In genomic region chr1:44174630-44175029, GRCh38 we compare ENCODE assay signal across 37 cellular contexts. TPM values are rescaled to one million over a fixed set of nuclear protein-coding genes. Genes with fewer than 3 reads are reported as not detected.
"Had no signal": no experiment of that assay in that cellular context is flagged by ENCODE, and none has a peak within 500 bp of the region (broad histone marks: within the 10 kb centered on the region; RNA-seq: fewer than 3 reads in every experiment).

No MANE protein-coding gene starts in this region.

- H3K27me3 Mint-ChIP-seq: progenitor cell of endocrine pancreas; stimulated activated naive CD8-positive, alpha-beta T cell treated with anti-CD3 and anti-CD28 coated beads, Interleukin-15, amount 100 ng/mL, for 72 hours had no signal

- H3K4me1 Mint-ChIP-seq: immature natural killer cell; mesothelial cell of epicardium; naive B cell; natural killer cell; nephron progenitor cell; stimulated activated memory B cell treated with anti-CD40 and anti-IgM and Interleukin-4, amounts not matched to agents 10 μg/mL and 1 μg/mL and 100 μg/mL, for 72 hours; stimulated activated naive CD8-positive, alpha-beta T cell treated with anti-CD3 and anti-CD28 coated beads, Interleukin-15, amount 100 ng/mL, for 72 hours had no signal

- H3K27me3 ChIP-seq: left lung, neural progenitor cell, ovary, right atrium auricular region, right lobe of liver, upper lobe of left lung, vagina had no signal

- H3K36me3 Mint-ChIP-seq: immature natural killer cell; natural killer cell; neural progenitor cell; stimulated activated memory B cell treated with anti-CD40 and anti-IgM and Interleukin-4, amounts not matched to agents 10 μg/mL and 1 μg/mL and 100 μg/mL, for 72 hours had no signal

- H3K9me3 Mint-ChIP-seq: natural killer cell had no signal

- H3K4me1 ChIP-seq: left lung, lower lobe of right lung, neural progenitor cell, right atrium auricular region, right lobe of liver, transverse colon, upper lobe of left lung, vagina had no signal

- H3K4me3 Mint-ChIP-seq: immature natural killer cell; mesothelial cell of epicardium; naive B cell; natural killer cell; nephron progenitor cell; neural progenitor cell; stimulated activated memory B cell treated with anti-CD40 and anti-IgM and Interleukin-4, amounts not matched to agents 10 μg/mL and 1 μg/mL and 100 μg/mL, for 72 hours; stimulated activated naive CD8-positive, alpha-beta T cell treated with anti-CD3 and anti-CD28 coated beads, Interleukin-15, amount 100 ng/mL, for 72 hours had no signal

- H3K9me3 ChIP-seq: lower lobe of right lung, ovary, right lobe of liver, vagina had no signal

- ATAC-seq: left colon; left lung; lower lobe of right lung; natural killer cell; right lobe of liver; stimulated activated memory B cell treated with anti-CD40 and anti-IgM and Interleukin-4, amounts not matched to agents 10 μg/mL and 1 μg/mL and 100 μg/mL, for 72 hours; stimulated activated naive CD8-positive, alpha-beta T cell treated with anti-CD3 and anti-CD28 coated beads, Interleukin-15, amount 100 ng/mL, for 72 hours had no signal

- H3K4me3 ChIP-seq: left lung, lower lobe of right lung, neural progenitor cell, ovary, right atrium auricular region, right lobe of liver, smooth muscle cell, transverse colon, upper lobe of left lung, vagina had no signal

- H3K27ac ChIP-seq: left lung, lower lobe of right lung, neural progenitor cell, ovary, right atrium auricular region, right lobe of liver, transverse colon, upper lobe of left lung, vagina had no signal

- DNase-seq: hippocampal formation; immature natural killer cell; kidney; left colon; left lung; lower lobe of right lung; mammary epithelial cell; mesenchymal stem cell; naive B cell; natural killer cell; nephron progenitor cell; ovary; right lobe of liver; stimulated activated CD4-positive, alpha-beta T cell treated with anti-CD3 and anti-CD28 coated beads, Interleukin-1b, Interleukin-23, amount 100 ng/mL, for 48 hours; stimulated activated CD4-positive, alpha-beta T cell treated with anti-CD3 and anti-CD28 coated beads, Interleukin-2, amount 100 ng/mL, for 48 hours; stimulated activated CD4-positive, alpha-beta T cell treated with anti-CD3 and anti-CD28 coated beads, Interleukin-4, amount 100 ng/mL, for 4 hours; stimulated activated CD8-positive, alpha-beta memory T cell treated with anti-CD3 and anti-CD28 coated beads, Interleukin-4, amount 100 ng/mL, for 48 hours; stimulated activated naive CD4-positive, alpha-beta T cell treated with Interleukin-2 at 50 U/mL for 16 hours; stimulated activated naive CD8-positive, alpha-beta T cell treated with anti-CD3 and anti-CD28 coated beads, Interleukin-15, amount 100 ng/mL, for 72 hours; substantia nigra; transverse colon; upper lobe of left lung had no signal

- H3K36me3 ChIP-seq: left lung, lower lobe of right lung, ovary, right atrium auricular region, right lobe of liver, transverse colon, upper lobe of left lung, vagina had no signal

- H3K27ac Mint-ChIP-seq: immature natural killer cell; mesothelial cell of epicardium; natural killer cell; nephron progenitor cell; neural progenitor cell; progenitor cell of endocrine pancreas; stimulated activated memory B cell treated with anti-CD40 and anti-IgM and Interleukin-4, amounts not matched to agents 10 μg/mL and 1 μg/mL and 100 μg/mL, for 72 hours; stimulated activated naive CD8-positive, alpha-beta T cell treated with anti-CD3 and anti-CD28 coated beads, Interleukin-15, amount 100 ng/mL, for 72 hours had no signal

RNA-seq across cellular contexts. Expression of gene KLF18, which starts 33.2 kb away (rescaled TPM):
- total RNA-seq: kidney, left colon, left lung, liver, lower lobe of right lung, mammary epithelial cell, mesothelial cell of epicardium, mononuclear cell, natural killer cell, omental fat pad, ovary, progenitor cell of endocrine pancreas, pulmonary artery endothelial cell, renal cortical epithelial cell, right atrium auricular region, right lobe of liver, skeletal muscle tissue, smooth muscle cell, temporal lobe, transverse colon, upper lobe of left lung, urinary bladder, vagina had no signal

RNA-seq across cellular contexts. Expression of gene KLF17, which starts 56.0 kb away (rescaled TPM):
- total RNA-seq: kidney, liver, mesothelial cell of epicardium, mononuclear cell, natural killer cell, progenitor cell of endocrine pancreas, pulmonary artery endothelial cell, renal cortical epithelial cell, right atrium auricular region, right lobe of liver, transverse colon had no signal
